26 cellular contexts compared by ENCODE assay signal in genomic region chr1:174660476-174660875, GRCh38.
"Had no signal": no experiment of that assay in that cellular context is flagged by ENCODE, and none has a peak within 500 bp of the region (broad histone marks: within the 10 kb centered on the region; RNA-seq: fewer than 3 reads in every experiment).

No MANE protein-coding gene starts in this region.

- H3K27ac Mint-ChIP-seq: mesothelial cell of epicardium; natural killer cell treated with Interleukin-12 subunit alpha and Interleukin-12 subunit beta and Interleukin-15 and Interleukin-18, amount 100 ng/mL, for 72 hours; neural progenitor cell; progenitor cell of endocrine pancreas; stimulated activated memory B cell treated with anti-CD40 and anti-IgM and Interleukin-4, amounts not matched to agents 10 μg/mL and 1 μg/mL and 100 μg/mL, for 72 hours; type B pancreatic cell had no signal

- H3K4me3 ChIP-seq: dorsolateral prefrontal cortex, esophagus muscularis mucosa, gastroesophageal sphincter, heart right ventricle, lung, mucosa of descending colon, neural progenitor cell, sigmoid colon, spleen, testis, tibial artery had no signal

- H3K9me3 Mint-ChIP-seq: natural killer cell treated with Interleukin-12 subunit alpha and Interleukin-12 subunit beta and Interleukin-15 and Interleukin-18, amount 100 ng/mL, for 72 hours; neural progenitor cell; type B pancreatic cell had no signal

- H3K4me2 ChIP-seq: neural progenitor cell had no signal

- H3K9me3 ChIP-seq: esophagus muscularis mucosa, gastroesophageal sphincter, mucosa of descending colon, testis had no signal

- DNase-seq: dorsolateral prefrontal cortex; effector CD4-positive, alpha-beta T cell; hippocampal formation; left colon; mesenchymal stem cell; mucosa of descending colon; naive B cell; sigmoid colon; spleen; stimulated activated CD4-positive, alpha-beta T cell treated with anti-CD3 and anti-CD28 coated beads, Interleukin-4, amount 100 ng/mL, for 4 hours; stimulated activated naive CD8-positive, alpha-beta T cell treated with anti-CD3 and anti-CD28 coated beads, Interleukin-15, Interleukin-2, amounts not matched to agents 100 U/mL and 50 U/mL, for 24 hours; substantia nigra; testis; tibial artery had no signal

- H3K4me1 ChIP-seq: esophagus muscularis mucosa, gastroesophageal sphincter, neural progenitor cell, parathyroid adenoma, sigmoid colon, spleen, testis, tibial artery had no signal

- H3K27ac ChIP-seq: esophagus muscularis mucosa, foreskin keratinocyte, gastroesophageal sphincter, neural progenitor cell, parathyroid adenoma, sigmoid colon, spleen, testis, tibial artery had no signal

- H3K27me3 ChIP-seq: dorsolateral prefrontal cortex, esophagus muscularis mucosa, foreskin keratinocyte, gastroesophageal sphincter, heart right ventricle, neural progenitor cell, sigmoid colon, spleen, testis, tibial artery had no signal

- H3K4me3 Mint-ChIP-seq: mesothelial cell of epicardium; naive B cell; natural killer cell treated with Interleukin-12 subunit alpha and Interleukin-12 subunit beta and Interleukin-15 and Interleukin-18, amount 100 ng/mL, for 72 hours; neural progenitor cell; stimulated activated memory B cell treated with anti-CD40 and anti-IgM and Interleukin-4, amounts not matched to agents 10 μg/mL and 1 μg/mL and 100 μg/mL, for 72 hours; type B pancreatic cell had no signal

- ATAC-seq: gastroesophageal sphincter; left colon; mucosa of descending colon; natural killer cell treated with Interleukin-12 subunit alpha and Interleukin-12 subunit beta and Interleukin-15 and Interleukin-18, amount 100 ng/mL, for 72 hours; stimulated activated memory B cell treated with anti-CD40 and anti-IgM and Interleukin-4, amounts not matched to agents 10 μg/mL and 1 μg/mL and 100 μg/mL, for 72 hours; stimulated activated naive CD8-positive, alpha-beta T cell treated with anti-CD3 and anti-CD28 coated beads, Interleukin-15, Interleukin-2, amounts not matched to agents 100 U/mL and 50 U/mL, for 24 hours had no signal

- H3K4me1 Mint-ChIP-seq: neural progenitor cell; stimulated activated memory B cell treated with anti-CD40 and anti-IgM and Interleukin-4, amounts not matched to agents 10 μg/mL and 1 μg/mL and 100 μg/mL, for 72 hours had no signal

- H3K27me3 Mint-ChIP-seq: naive B cell; natural killer cell treated with Interleukin-12 subunit alpha and Interleukin-12 subunit beta and Interleukin-15 and Interleukin-18, amount 100 ng/mL, for 72 hours; progenitor cell of endocrine pancreas; stimulated activated memory B cell treated with anti-CD40 and anti-IgM and Interleukin-4, amounts not matched to agents 10 μg/mL and 1 μg/mL and 100 μg/mL, for 72 hours; type B pancreatic cell had no signal

- H3K36me3 ChIP-seq: esophagus muscularis mucosa, gastroesophageal sphincter, heart right ventricle, neural progenitor cell, sigmoid colon, tibial artery had no signal

- H2AFZ ChIP-seq: neural progenitor cell, parathyroid adenoma had no signal

- H3K79me2 ChIP-seq: parathyroid adenoma had no signal

- H3K36me3 Mint-ChIP-seq: mesothelial cell of epicardium, neural progenitor cell, type B pancreatic cell had no signal

- H3K9ac ChIP-seq: neural progenitor cell, parathyroid adenoma had no signal
